ENCODE assay signal across 1 cellular context in genomic region chr10:46555366-46555712, GRCh38.
TF ChIP-seq lines count a peak whose summit lies in the region.

No MANE protein-coding gene starts in this region.

TF ChIP-seq in GM23338, 12 proteins besides CTCF, POLR2A, EP300 and RAD21:
- TF ChIP-seq, protein P1, sequence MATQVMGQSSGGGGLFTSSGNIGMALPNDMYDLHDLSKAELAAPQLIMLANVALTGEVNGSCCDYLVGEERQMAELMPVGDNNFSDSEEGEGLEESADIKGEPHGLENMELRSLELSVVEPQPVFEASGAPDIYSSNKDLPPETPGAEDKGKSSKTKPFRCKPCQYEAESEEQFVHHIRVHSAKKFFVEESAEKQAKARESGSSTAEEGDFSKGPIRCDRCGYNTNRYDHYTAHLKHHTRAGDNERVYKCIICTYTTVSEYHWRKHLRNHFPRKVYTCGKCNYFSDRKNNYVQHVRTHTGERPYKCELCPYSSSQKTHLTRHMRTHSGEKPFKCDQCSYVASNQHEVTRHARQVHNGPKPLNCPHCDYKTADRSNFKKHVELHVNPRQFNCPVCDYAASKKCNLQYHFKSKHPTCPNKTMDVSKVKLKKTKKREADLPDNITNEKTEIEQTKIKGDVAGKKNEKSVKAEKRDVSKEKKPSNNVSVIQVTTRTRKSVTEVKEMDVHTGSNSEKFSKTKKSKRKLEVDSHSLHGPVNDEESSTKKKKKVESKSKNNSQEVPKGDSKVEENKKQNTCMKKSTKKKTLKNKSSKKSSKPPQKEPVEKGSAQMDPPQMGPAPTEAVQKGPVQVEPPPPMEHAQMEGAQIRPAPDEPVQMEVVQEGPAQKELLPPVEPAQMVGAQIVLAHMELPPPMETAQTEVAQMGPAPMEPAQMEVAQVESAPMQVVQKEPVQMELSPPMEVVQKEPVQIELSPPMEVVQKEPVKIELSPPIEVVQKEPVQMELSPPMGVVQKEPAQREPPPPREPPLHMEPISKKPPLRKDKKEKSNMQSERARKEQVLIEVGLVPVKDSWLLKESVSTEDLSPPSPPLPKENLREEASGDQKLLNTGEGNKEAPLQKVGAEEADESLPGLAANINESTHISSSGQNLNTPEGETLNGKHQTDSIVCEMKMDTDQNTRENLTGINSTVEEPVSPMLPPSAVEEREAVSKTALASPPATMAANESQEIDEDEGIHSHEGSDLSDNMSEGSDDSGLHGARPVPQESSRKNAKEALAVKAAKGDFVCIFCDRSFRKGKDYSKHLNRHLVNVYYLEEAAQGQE (IDR thresholded peaks at IDR 0.05; ENCODE audit: unreplicated experiment): no peak
- TF ChIP-seq POLR2AphosphoS5 (IDR thresholded peaks at IDR 0.05; ENCODE audit: low read depth): no peak
- no peak for TF ChIP-seq ZNF331 (CRISPR knock-in tag; IDR thresholded peaks at IDR 0.05; ENCODE audit: low read depth)
- no peak for TF ChIP-seq ZNF114 (CRISPR knock-in tag; IDR thresholded peaks at IDR 0.05)
- TF ChIP-seq EZH2 (IDR thresholded peaks at IDR 0.05; ENCODE audit: low read depth, unreplicated experiment): no peak
- TF ChIP-seq JUNB (IDR thresholded peaks at IDR 0.05; ENCODE audit: unreplicated experiment): no peak
- no peak for TF ChIP-seq CREB1 (CRISPR knock-in tag; IDR thresholded peaks at IDR 0.05; ENCODE audit: low read depth)
- TF ChIP-seq EZH2phosphoT487 (IDR thresholded peaks at IDR 0.05; ENCODE audit: unreplicated experiment): no peak
- no peak for TF ChIP-seq ETS1 (IDR thresholded peaks at IDR 0.05)
- no peak for TF ChIP-seq STAT1 (IDR thresholded peaks at IDR 0.05; ENCODE audit: unreplicated experiment)
- no peak for TF ChIP-seq ZNF462 (CRISPR knock-in tag; IDR thresholded peaks at IDR 0.05)
- no peak for TF ChIP-seq NANOG (IDR thresholded peaks at IDR 0.05; ENCODE audit: borderline replicate concordance)
TF ChIP-seq in GM23338: peak in this region for 0.
